ENCODE assay signal across 15 cellular contexts in genomic region chr10:100715445-100716385, GRCh38. TPM values are rescaled to one million over a fixed set of nuclear protein-coding genes. Genes with fewer than 3 reads are reported as not detected.
DNase-seq lines count a peak whose midpoint lies in the region; ATAC-seq and TF ChIP-seq lines count a peak whose summit lies in the region.
"Had no signal": no experiment of that assay in that cellular context is flagged by ENCODE, and none has a peak within 500 bp of the region (broad histone marks: within the 10 kb centered on the region; RNA-seq: fewer than 3 reads in every experiment).

No MANE protein-coding gene starts in this region.

- DNase-seq in ELF-1 (ENCODE audit: low read depth, low spot score) (peak; percentile 58), WTC11 (ENCODE audit: low spot score) (peak; percentile 46), NCI-H446 (lab: John Stamatoyannopoulos, UW) (no peak), SW480 (ENCODE audit: low spot score) (no peak), ovary (no peak)
- DNase-seq: activated CD4-positive, CD25-positive, alpha-beta regulatory T cell treated with anti-CD3 and anti-CD28 coated beads, Interleukin-2, amount 50 U/mL, for 72 hours; KG1; NCI-H2227 treated with DMSO at 0.1 percent for 48 hours; stimulated activated CD4-positive, alpha-beta T cell treated with anti-CD3 and anti-CD28 coated beads, Interleukin-1b, Interleukin-23, amount 100 ng/mL, for 48 hours had no signal

- H3K9me3 Mint-ChIP-seq in WTC11: no peaks in the 10 kb centered on the region

- H3K9ac ChIP-seq in iPS-18a (ENCODE audit: low read length) (no peak overlapping the region), parathyroid adenoma (no peak overlapping the region)

- TF ChIP-seq CTCF in WTC11 (IDR thresholded peaks at IDR 0.05) (no peak), parathyroid adenoma (IDR thresholded peaks at IDR 0.05) (no peak), ovary (IDR thresholded peaks at IDR 0.05) (no peak)

- H3K27me3 ChIP-seq in iPS-18a (ENCODE audit: control insufficient read depth, insufficient read depth, low read length) (peaks cover 100% of the 10 kb centered on the region), parathyroid adenoma (ENCODE audit: control insufficient read depth, insufficient read depth, low read length) (peaks cover 5% of the 10 kb centered on the region), ovary (no peaks in the 10 kb centered on the region)

- intact Hi-C loops in ovary (cut with DNase I): no loop called here

- POLR2A ChIA-PET in WTC11 (lab: Charles Lee): no interaction called here

- TF ChIP-seq POLR2A in ovary (IDR thresholded peaks at IDR 0.05): no peak

- WGBS in ovary, 3 donors: 7 to 11% (median 9%) methylated on average over 65 to 66 of the region's 66 CpGs

- no peak overlapping the region for H3K27ac Mint-ChIP-seq in WTC11

- H3K4me1 ChIP-seq in iPS-18a (ENCODE audit: control insufficient read depth, low read depth, low read length): no peaks in the 10 kb centered on the region
- H3K4me1 ChIP-seq in parathyroid adenoma: no peaks in the 10 kb centered on the region
- H3K4me1 ChIP-seq in ovary (ENCODE audit: insufficient read depth): no peaks in the 10 kb centered on the region

- peaks cover 100% of the 10 kb centered on the region for H3K27me3 Mint-ChIP-seq in WTC11 (ENCODE audit: low read depth)

- TF ChIP-seq EP300 in ovary (IDR thresholded peaks at IDR 0.05): no peak

- ATAC-seq in WTC11: peak; percentile 70
- no peak for ATAC-seq in HG03139 (IDR thresholded peaks at IDR 0.05; ENCODE audit: unreplicated experiment)

- H3K27ac ChIP-seq in iPS-18a (ENCODE audit: low read length): no peak overlapping the region
- H3K27ac ChIP-seq in parathyroid adenoma: no peak overlapping the region
- no peak overlapping the region for H3K27ac ChIP-seq in ovary
- H3K27ac ChIP-seq: tibial nerve had no signal

- H3K9me3 ChIP-seq in iPS-18a (ENCODE audit: control insufficient read depth, low read depth, low read length) (no peaks in the 10 kb centered on the region), parathyroid adenoma (ENCODE audit: control insufficient read depth, low read length) (no peaks in the 10 kb centered on the region), ovary (no peaks in the 10 kb centered on the region)
- H3K9me3 ChIP-seq: tibial nerve had no signal

- no peaks in the 10 kb centered on the region for H3K79me2 ChIP-seq in parathyroid adenoma

- peak overlapping the region; percentile 29 for H2AFZ ChIP-seq in parathyroid adenoma

- CTCF ChIA-PET in WTC11 (lab: Charles Lee): interaction anchor here (1.0 to 2.1 kb wide), 5 partner anchors 9 to 163 kb away, joined by 3 to 17 read pairs (median 5); no protein-coding TSS in a partner anchor

- H3K4me2 ChIP-seq in parathyroid adenoma (ENCODE audit: low read length): no peak overlapping the region

- no peaks in the 10 kb centered on the region for H3K36me3 Mint-ChIP-seq in WTC11

- peaks cover 16% of the 10 kb centered on the region for H3K4me1 Mint-ChIP-seq in WTC11

- H3K4me3 ChIP-seq in iPS-18a (ENCODE audit: low read length): peak overlapping the region; percentile 58
- H3K4me3 ChIP-seq in parathyroid adenoma (ENCODE audit: low read depth, low read length): no peak overlapping the region
- H3K4me3 ChIP-seq in ovary: no peak overlapping the region

- peak overlapping the region; percentile 79 for H3K4me3 Mint-ChIP-seq in WTC11

- no peaks in the 10 kb centered on the region for H3K36me3 ChIP-seq in iPS-18a (ENCODE audit: control insufficient read depth, low read depth, low read length)
- no peaks in the 10 kb centered on the region for H3K36me3 ChIP-seq in parathyroid adenoma (ENCODE audit: control insufficient read depth, insufficient read depth, low read length)
- no peaks in the 10 kb centered on the region for H3K36me3 ChIP-seq in ovary
- H3K36me3 ChIP-seq: tibial nerve had no signal

TF ChIP-seq in WTC11, 78 proteins besides CTCF, POLR2A, EP300 and RAD21 (continues in another document):
- TF ChIP-seq ATF6 (CRISPR knock-in tag; IDR thresholded peaks at IDR 0.05): no peak
- no peak for TF ChIP-seq ELF4 (CRISPR knock-in tag; IDR thresholded peaks at IDR 0.05; ENCODE audit: low read depth)
- no peak for TF ChIP-seq ZNF138 (CRISPR knock-in tag; conservative IDR thresholded peaks at IDR 0.05)
- TF ChIP-seq GTF2I (CRISPR knock-in tag; conservative IDR thresholded peaks at IDR 0.05): peak; percentile 57; the same call in 1 of the 2 replicates
- no peak for TF ChIP-seq CREM (CRISPR knock-in tag; IDR thresholded peaks at IDR 0.05)
- TF ChIP-seq NR2C2 (CRISPR knock-in tag; IDR thresholded peaks at IDR 0.05): no peak
- TF ChIP-seq ARID4B (CRISPR knock-in tag; IDR thresholded peaks at IDR 0.05; ENCODE audit: borderline replicate concordance): no peak
- no peak for TF ChIP-seq MXD4 (CRISPR knock-in tag; IDR thresholded peaks at IDR 0.05; ENCODE audit: borderline replicate concordance)
- 0 out of 2 replicates have a peak, but pooled peaks have one; percentile 21 for TF ChIP-seq MAX (CRISPR knock-in tag; IDR thresholded peaks at IDR 0.05)

RNA-seq across cellular contexts. Expression of gene PAX2, which starts 29.7 kb away (rescaled TPM):
- 0.09 to 0.21 TPM in 2 of 3 replicates, not detected in the other for total RNA-seq in WTC11 (2021)
- total RNA-seq in ovary: 10 to 100 TPM in 1 of 7 donors, 1 to 10 TPM in 3, under 1 TPM in 1, not detected in 2; 0.92 to 10.8 (median 2.7) TPM
- under 1 TPM in 1 of 2 donors, not detected in 1; 0.04 TPM for polyA plus RNA-seq in ovary
- total RNA-seq: mucosa of gallbladder, tibial nerve had no signal
- polyA plus RNA-seq: esophagus had no signal

Comparison
In these comparisons a context has a peak if more than half of its experiments do, and no peak if none do; other contexts are left out.
1. DNase-seq: peak in ELF-1 (single experiment) and WTC11 (single experiment); none in NCI-H446 (0 of 2), SW480 (single experiment) and ovary (0 of 5).